2 cellular contexts compared by ENCODE assay signal in genomic region chr17:49646391-49647255, GRCh38.
TF ChIP-seq lines count a peak whose summit lies in the region.

No MANE protein-coding gene starts in this region.

TF ChIP-seq in A549, 52 proteins besides CTCF, POLR2A, EP300 and RAD21:
- no peak for TF ChIP-seq ATOH8 (CRISPR knock-in tag; IDR thresholded peaks at IDR 0.05; ENCODE audit: low read depth)
- 0 out of 2 replicates have a peak, but pooled peaks have one; percentile 30 for TF ChIP-seq FOSL2 (IDR thresholded peaks at IDR 0.05)
- peak; percentile 72 for TF ChIP-seq FOSL2 (CRISPR knock-in tag; IDR thresholded peaks at IDR 0.05)
- TF ChIP-seq, protein P1, sequence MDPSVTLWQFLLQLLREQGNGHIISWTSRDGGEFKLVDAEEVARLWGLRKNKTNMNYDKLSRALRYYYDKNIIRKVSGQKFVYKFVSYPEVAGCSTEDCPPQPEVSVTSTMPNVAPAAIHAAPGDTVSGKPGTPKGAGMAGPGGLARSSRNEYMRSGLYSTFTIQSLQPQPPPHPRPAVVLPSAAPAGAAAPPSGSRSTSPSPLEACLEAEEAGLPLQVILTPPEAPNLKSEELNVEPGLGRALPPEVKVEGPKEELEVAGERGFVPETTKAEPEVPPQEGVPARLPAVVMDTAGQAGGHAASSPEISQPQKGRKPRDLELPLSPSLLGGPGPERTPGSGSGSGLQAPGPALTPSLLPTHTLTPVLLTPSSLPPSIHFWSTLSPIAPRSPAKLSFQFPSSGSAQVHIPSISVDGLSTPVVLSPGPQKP (IDR thresholded peaks at IDR 0.05; ENCODE audit: low read depth, low read length): no peak
- TF ChIP-seq, protein P2, sequence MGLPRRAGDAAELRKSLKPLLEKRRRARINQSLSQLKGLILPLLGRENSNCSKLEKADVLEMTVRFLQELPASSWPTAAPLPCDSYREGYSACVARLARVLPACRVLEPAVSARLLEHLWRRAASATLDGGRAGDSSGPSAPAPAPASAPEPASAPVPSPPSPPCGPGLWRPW (IDR thresholded peaks at IDR 0.05): no peak

TF ChIP-seq in H1, 55 proteins besides CTCF, POLR2A, EP300 and RAD21:
- TF ChIP-seq JUN (IDR thresholded peaks at IDR 0.05; ENCODE audit: low read depth, low read length): no peak
- no peak for TF ChIP-seq BCL11A (IDR thresholded peaks at IDR 0.05; ENCODE audit: low read depth in 2 of 2, low read length in 2 of 2)
- no peak for TF ChIP-seq SIN3A (conservative IDR thresholded peaks at IDR 0.05 in 1 of 2, IDR thresholded peaks at IDR 0.05 in 1 of 2; ENCODE audit: low read depth in 1 of 2, low read length in 2 of 2)
- TF ChIP-seq YY1 (IDR thresholded peaks at IDR 0.05; ENCODE audit: low read depth, low read length): no peak
- no peak for TF ChIP-seq CEBPB (IDR thresholded peaks at IDR 0.05; ENCODE audit: low read depth, low read length)
- no peak for TF ChIP-seq TEAD4 (IDR thresholded peaks at IDR 0.05; ENCODE audit: low read depth, low read length)
- no peak for TF ChIP-seq KDM5A (IDR thresholded peaks at IDR 0.05; ENCODE audit: low read length)
- no peak for TF ChIP-seq SP1 (IDR thresholded peaks at IDR 0.05; ENCODE audit: low read depth, low read length)
- no peak for TF ChIP-seq NRF1 (IDR thresholded peaks at IDR 0.05; ENCODE audit: low read depth, low read length)
- no peak for TF ChIP-seq TBP (IDR thresholded peaks at IDR 0.05; ENCODE audit: low read depth, low read length)
- no peak for TF ChIP-seq GABPA (IDR thresholded peaks at IDR 0.05; ENCODE audit: borderline replicate concordance, insufficient read depth, low read length)
- TF ChIP-seq KDM1A (IDR thresholded peaks at IDR 0.05; ENCODE audit: borderline replicate concordance, low read length): no peak
- no peak for TF ChIP-seq MAFK (IDR thresholded peaks at IDR 0.05; ENCODE audit: low read depth, low read length)
- TF ChIP-seq TAF1 (IDR thresholded peaks at IDR 0.05; ENCODE audit: low read depth, low read length): no peak
- no peak for TF ChIP-seq CHD1 (IDR thresholded peaks at IDR 0.05; ENCODE audit: low read depth, low read length)
- TF ChIP-seq SAP30 (IDR thresholded peaks at IDR 0.05; ENCODE audit: insufficient read depth, insufficient replicate concordance, low read length): no peak
- no peak for TF ChIP-seq BRCA1 (IDR thresholded peaks at IDR 0.05; ENCODE audit: low read depth, low read length)
- TF ChIP-seq CBX8 (IDR thresholded peaks at IDR 0.05; ENCODE audit: borderline replicate concordance, low read depth, low read length): no peak
- TF ChIP-seq MAX (IDR thresholded peaks at IDR 0.05): no peak
TF ChIP-seq in H1: peak in this region for 0.
